In the genomic region with DNA sequence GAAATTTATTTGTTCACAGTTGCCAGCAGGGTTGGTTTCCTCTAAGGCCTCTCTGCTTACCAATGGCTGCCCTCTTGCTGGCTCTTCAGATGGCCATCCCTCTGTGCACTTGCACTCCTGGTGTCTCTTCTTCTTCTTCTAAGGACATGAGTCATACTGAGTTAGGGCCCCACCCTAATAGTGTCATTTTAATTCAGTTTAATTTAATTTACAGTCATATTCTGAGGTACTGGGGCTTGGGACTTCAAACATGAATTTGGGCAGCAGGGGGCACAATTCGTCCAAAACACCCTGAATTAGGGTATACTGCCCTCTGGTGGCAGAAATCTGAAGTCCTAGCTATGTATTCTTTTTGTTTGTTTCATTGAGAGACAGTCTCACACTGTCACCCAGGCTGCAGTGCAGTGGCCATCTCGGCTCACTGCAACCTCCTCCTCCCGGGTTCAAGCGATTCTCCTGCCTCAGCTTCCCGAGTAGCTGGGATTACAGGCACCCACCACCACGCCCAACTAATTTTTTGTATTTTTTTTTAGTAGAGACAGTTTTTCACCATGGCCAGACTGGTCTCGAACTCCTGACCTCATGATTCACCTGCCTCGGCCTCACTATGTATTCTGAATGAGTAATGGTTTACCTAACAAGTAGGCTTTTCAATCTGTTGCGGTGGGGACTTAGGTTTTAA, we compare ENCODE assay signal across 7 cellular contexts. TPM values are rescaled to one million over a fixed set of nuclear protein-coding genes. Genes with fewer than 3 reads are reported as not detected.
DNase-seq lines count a peak whose midpoint lies in the region; ATAC-seq and TF ChIP-seq lines count a peak whose summit lies in the region.

No MANE protein-coding gene starts in this region.

- TF ChIP-seq POLR2A in right lobe of liver (IDR thresholded peaks at IDR 0.05): no peak

- TF ChIP-seq CTCF in colonic mucosa (IDR thresholded peaks at IDR 0.05) (peak; percentile 97), right lobe of liver (IDR thresholded peaks at IDR 0.05) (peak; percentile 98 to 99 (median 98))

- CTCF ChIA-PET in activated CD4-positive, alpha-beta T cell treated with anti-CD3 and anti-CD28 coated beads for 36 hours (lab: Charles Lee): interaction anchor here (0.6 to 5.1 kb wide), 73 partner anchors 8 to 1165 kb away, joined by 3 to 47 read pairs (median 4); partner anchors contain the start of genes CCDC121, EIF2B4, GPN1 and NRBP1

- H3K4me3 Mint-ChIP-seq in activated CD4-positive, alpha-beta T cell treated with anti-CD3 and anti-CD28 coated beads for 36 hours: no peak overlapping the region

- H3K4me1 Mint-ChIP-seq in activated CD4-positive, alpha-beta T cell treated with anti-CD3 and anti-CD28 coated beads for 36 hours: peaks cover 31% of the 10 kb centered on the region

- no peaks in the 10 kb centered on the region for H3K4me1 ChIP-seq in colonic mucosa
- no peaks in the 10 kb centered on the region for H3K4me1 ChIP-seq in right lobe of liver

- H3K36me3 ChIP-seq in colonic mucosa (peaks cover 14% of the 10 kb centered on the region), right lobe of liver (peaks cover 0 to 33% (median 15%) of the 10 kb centered on the region in 4 donors)

- H3K27ac ChIP-seq in colonic mucosa (no peak overlapping the region), right lobe of liver (peak overlapping the region in 1 of 3 donors; percentile 13)

- WGBS in right lobe of liver (ENCODE audit: insufficient coverage, low coverage, low lambda C conversion rate, missing lambda C conversion rate): 21% methylated on average over 9 of the region's 9 CpGs

- intact Hi-C loops in activated CD4-positive, alpha-beta T cell treated with anti-CD3 and anti-CD28 coated beads for 36 hours (cut with DNase I, micrococcal nuclease): loop anchor here (1.0 to 2.0 kb wide), 8 partner anchors 20 to 327 kb away; partner anchors contain the start of genes CCDC121 (in 2 of the 2), GPN1 (in 2 of the 2), NRBP1 (in 2 of the 2) and SLC4A1AP (in 2 of the 2)
- intact Hi-C loops in colonic mucosa (cut with DNase I): no loop called here
- intact Hi-C loops in right lobe of liver (cut with DNase I): no loop called here

- peak overlapping the region; percentile 92 for H3K27ac Mint-ChIP-seq in activated CD4-positive, alpha-beta T cell treated with anti-CD3 and anti-CD28 coated beads for 36 hours

- no peaks in the 10 kb centered on the region for H3K9me3 Mint-ChIP-seq in activated CD4-positive, alpha-beta T cell treated with anti-CD3 and anti-CD28 coated beads for 36 hours (ENCODE audit: low read depth)

- H3K27me3 Mint-ChIP-seq in activated CD4-positive, alpha-beta T cell treated with anti-CD3 and anti-CD28 coated beads for 36 hours: no peaks in the 10 kb centered on the region

- no peak overlapping the region for H3K4me3 ChIP-seq in colonic mucosa
- no peak overlapping the region for H3K4me3 ChIP-seq in right lobe of liver

- H3K36me3 Mint-ChIP-seq in activated CD4-positive, alpha-beta T cell treated with anti-CD3 and anti-CD28 coated beads for 36 hours (ENCODE audit: low read depth): peaks cover 35% of the 10 kb centered on the region

- no peak overlapping the region for H3K9ac ChIP-seq in colonic mucosa (ENCODE audit: low read depth in 2 of 2, low read length in 2 of 2)

- H3K27me3 ChIP-seq in colonic mucosa (no peaks in the 10 kb centered on the region), right lobe of liver (no peaks in the 10 kb centered on the region)

- POLR2A ChIA-PET in activated CD4-positive, alpha-beta T cell treated with anti-CD3 and anti-CD28 coated beads for 36 hours (lab: Charles Lee): interaction anchor here (0.6 to 1.1 kb wide), 5 partner anchors 20 to 1121 kb away, joined by 3 to 5 read pairs (median 4); partner anchors contain the start of gene PPM1G

- DNase-seq in NCI-H526 (lab: John Stamatoyannopoulos, UW) (peak; percentile 82 to 94), colonic mucosa (peak; percentile 92), right lobe of liver (peak in 2 of 3 donors; percentile 41 to 80)
- DNase-seq in activated CD4-positive, alpha-beta T cell treated with anti-CD3 and anti-CD28 coated beads for 36 hours: peak; percentile 93
- DNase-seq in stimulated activated CD4-positive, alpha-beta T cell treated with anti-CD3 and anti-CD28 coated beads, TNF-alpha, amount 100 ng/mL, for 1 hour (ENCODE audit: low read depth in 3 of 3, low spot score in 1 of 3): peak; percentile 63 to 72 (median 72)

- H3K9me3 ChIP-seq in colonic mucosa: no peaks in the 10 kb centered on the region
- H3K9me3 ChIP-seq in right lobe of liver: no peaks in the 10 kb centered on the region

- ATAC-seq in GM18502 (IDR thresholded peaks at IDR 0.05; ENCODE audit: poor library complexity, unreplicated experiment): peak; percentile 66
- ATAC-seq in HG03520 (IDR thresholded peaks at IDR 0.05; ENCODE audit: unreplicated experiment): peak; percentile 72
- ATAC-seq in activated CD4-positive, alpha-beta T cell treated with anti-CD3 and anti-CD28 coated beads for 36 hours: peak; percentile 73
- peak; percentile 87 to 99 (median 95) for ATAC-seq in right lobe of liver

RNA-seq across cellular contexts. Expression of gene SLC4A1AP, which starts 19.8 kb away (rescaled TPM):
- 10 to 100 TPM; 23.8 to 25.3 TPM for total RNA-seq in activated CD4-positive, alpha-beta T cell treated with anti-CD3 and anti-CD28 coated beads for 36 hours
- total RNA-seq in colonic mucosa: 10 to 100 TPM; 16.1 to 17.1 TPM
- 10 to 100 TPM in 2 of 6 experiments, 1 to 10 TPM in 4; 6.5 to 12.7 (median 8.5) TPM for total RNA-seq in right lobe of liver

RNA-seq across cellular contexts. Expression of gene SUPT7L, which starts 20.1 kb away (rescaled TPM):
- 10 to 100 TPM; 23.7 to 26.1 TPM for total RNA-seq in activated CD4-positive, alpha-beta T cell treated with anti-CD3 and anti-CD28 coated beads for 36 hours
- total RNA-seq in colonic mucosa (10 to 100 TPM; 20.8 to 23.9 TPM), right lobe of liver (10 to 100 TPM; 11.4 to 15.3 (median 13.9) TPM)

RNA-seq across cellular contexts. Expression of gene GPN1, which starts 54.7 kb away (rescaled TPM):
- 10 to 100 TPM; 45.6 to 63.9 TPM for total RNA-seq in activated CD4-positive, alpha-beta T cell treated with anti-CD3 and anti-CD28 coated beads for 36 hours
- total RNA-seq in colonic mucosa (10 to 100 TPM; 23.4 to 27.6 TPM), right lobe of liver (10 to 100 TPM in 4 of 6 experiments, 1 to 10 TPM in 2; 9.4 to 14.6 (median 11.3) TPM)

RNA-seq across cellular contexts. Expression of gene CCDC121, which starts 54.7 kb away (rescaled TPM):
- total RNA-seq in activated CD4-positive, alpha-beta T cell treated with anti-CD3 and anti-CD28 coated beads for 36 hours: under 1 TPM; 0.11 to 0.44 TPM
- total RNA-seq in colonic mucosa (1 to 10 TPM; 2.8 to 2.9 TPM), right lobe of liver (1 to 10 TPM in 4 of 6 experiments, under 1 TPM in 2; 0.74 to 2.1 (median 1.5) TPM)

Comparison
In these comparisons a context has a peak if more than half of its experiments do, and no peak if none do; other contexts are left out.
1. intact Hi-C loops: an anchor here in activated CD4-positive, alpha-beta T cell treated with anti-CD3 and anti-CD28 coated beads for 36 hours (1.0 to 2.0 kb wide); none called in colonic mucosa and right lobe of liver.